8 cellular contexts compared by ENCODE assay signal in the genomic region with DNA sequence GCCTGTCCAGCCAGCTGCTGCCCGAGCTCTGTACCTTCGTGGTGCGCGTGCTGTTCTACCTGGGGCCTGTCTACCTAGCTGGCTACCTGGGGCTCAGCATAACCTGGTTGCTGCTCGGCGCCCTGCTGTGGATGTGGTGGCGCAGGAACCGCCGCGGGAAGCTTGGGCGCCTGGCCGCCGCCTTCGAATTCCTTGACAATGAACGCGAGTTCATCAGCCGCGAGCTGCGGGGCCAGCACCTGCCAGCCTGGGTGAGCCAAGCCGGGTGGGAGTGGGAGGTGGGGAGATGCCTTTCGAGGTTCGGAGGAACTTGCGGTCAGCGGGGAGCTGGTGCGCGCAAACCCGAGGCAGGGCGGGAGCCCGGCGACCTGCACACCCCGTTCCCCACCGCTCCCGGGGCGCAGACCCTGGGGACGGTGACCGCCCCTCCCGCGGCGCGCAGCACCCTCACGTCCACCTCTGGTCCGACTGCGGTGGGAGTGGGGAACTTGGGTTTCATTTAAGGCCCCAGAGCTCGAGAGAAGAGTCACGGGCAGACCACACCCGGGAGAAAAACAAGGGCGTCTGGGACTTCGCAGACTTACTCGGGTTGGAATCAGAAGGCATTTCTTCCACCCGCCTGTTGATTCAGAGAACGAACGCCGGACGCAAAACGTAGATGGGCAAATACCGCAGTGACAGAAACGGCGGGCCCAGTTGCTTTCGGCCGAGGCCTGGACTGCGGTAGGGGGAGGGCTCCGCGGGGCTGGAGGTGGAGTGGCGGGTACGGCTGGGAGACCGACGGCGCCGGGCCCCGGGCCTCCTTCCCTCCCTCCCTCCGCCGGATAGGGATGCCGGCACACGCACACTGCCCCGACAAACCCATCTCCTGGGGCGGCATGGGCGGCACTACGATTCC. TPM values are rescaled to one million over a fixed set of nuclear protein-coding genes. Genes with fewer than 3 reads are reported as not detected.
DNase-seq lines count a peak whose midpoint lies in the region; ATAC-seq and TF ChIP-seq lines count a peak whose summit lies in the region.

No MANE protein-coding gene starts in this region.

- H3K27me3 Mint-ChIP-seq in stimulated activated naive CD8-positive, alpha-beta T cell treated with anti-CD3 and anti-CD28 coated beads, Interleukin-15, Interleukin-2, amounts not matched to agents 100 ng/mL and 50 ng/mL, for 24 hours: peaks cover 59% of the 10 kb centered on the region

- H3K27me3 ChIP-seq in kidney epithelial cell (ENCODE audit: control insufficient read depth, insufficient read depth, low read length): peaks cover 33% of the 10 kb centered on the region

- TF ChIP-seq CTCF in kidney epithelial cell (IDR thresholded peaks at IDR 0.05; ENCODE audit: insufficient read depth, low read length, poor library complexity, severe bottlenecking): no peak

- ATAC-seq in GM19035 (IDR thresholded peaks at IDR 0.05; ENCODE audit: unreplicated experiment): no peak

- H3K36me3 Mint-ChIP-seq in stimulated activated naive CD8-positive, alpha-beta T cell treated with anti-CD3 and anti-CD28 coated beads, Interleukin-15, Interleukin-2, amounts not matched to agents 100 ng/mL and 50 ng/mL, for 24 hours (ENCODE audit: low read depth): no peaks in the 10 kb centered on the region

- no peak overlapping the region for H3K27ac Mint-ChIP-seq in stimulated activated naive CD8-positive, alpha-beta T cell treated with anti-CD3 and anti-CD28 coated beads, Interleukin-15, Interleukin-2, amounts not matched to agents 100 ng/mL and 50 ng/mL, for 24 hours

- peaks cover 9% of the 10 kb centered on the region for H3K4me1 Mint-ChIP-seq in stimulated activated naive CD8-positive, alpha-beta T cell treated with anti-CD3 and anti-CD28 coated beads, Interleukin-15, Interleukin-2, amounts not matched to agents 100 ng/mL and 50 ng/mL, for 24 hours (ENCODE audit: low read depth)

- no peaks in the 10 kb centered on the region for H3K9me3 Mint-ChIP-seq in stimulated activated naive CD8-positive, alpha-beta T cell treated with anti-CD3 and anti-CD28 coated beads, Interleukin-15, Interleukin-2, amounts not matched to agents 100 ng/mL and 50 ng/mL, for 24 hours

- peak; percentile 47 for DNase-seq in stimulated activated CD4-positive, alpha-beta T cell treated with anti-CD3 and anti-CD28 coated beads, Interleukin-15, amount 100 ng/mL, for 24 hours
- DNase-seq in stimulated activated CD4-positive, alpha-beta T cell treated with anti-CD3 and anti-CD28 coated beads, Interleukin-1b, Interleukin-23, amount 100 ng/mL, for 48 hours: no peak
- peak; percentile 60 for DNase-seq in astrocyte of the hippocampus (ENCODE audit: low read depth, low spot score)
- no peak for DNase-seq in kidney epithelial cell (ENCODE audit: low read depth)
- DNase-seq in pons (ENCODE audit: low spot score): no peak
- DNase-seq in stimulated activated CD4-positive, alpha-beta T cell treated with anti-CD3 and anti-CD28 coated beads, Interleukin-4, amount 100 ng/mL, for 4 hours: no peak

- H3K4me3 Mint-ChIP-seq in stimulated activated naive CD8-positive, alpha-beta T cell treated with anti-CD3 and anti-CD28 coated beads, Interleukin-15, Interleukin-2, amounts not matched to agents 100 ng/mL and 50 ng/mL, for 24 hours: peak overlapping the region; percentile 43

- H3K4me3 ChIP-seq in kidney epithelial cell (ENCODE audit: low read depth, low read length): peak overlapping the region; percentile 27

- no peaks in the 10 kb centered on the region for H3K36me3 ChIP-seq in kidney epithelial cell (ENCODE audit: control insufficient read depth, insufficient read depth, low read length)

RNA-seq across cellular contexts. Expression of a gene that starts 0.7 kb away (rescaled TPM):
- total RNA-seq in kidney epithelial cell: 1.9 and 3.5 TPM in 2 replicates

Comparison
In these comparisons a context has a peak if more than half of its experiments do, and no peak if none do; other contexts are left out.
1. DNase-seq: peak in stimulated activated CD4-positive, alpha-beta T cell treated with anti-CD3 and anti-CD28 coated beads, Interleukin-15, amount 100 ng/mL, for 24 hours (single experiment) and astrocyte of the hippocampus (single experiment); none in stimulated activated CD4-positive, alpha-beta T cell treated with anti-CD3 and anti-CD28 coated beads, Interleukin-1b, Interleukin-23, amount 100 ng/mL, for 48 hours (single experiment), kidney epithelial cell (single experiment), pons (single experiment) and stimulated activated CD4-positive, alpha-beta T cell treated with anti-CD3 and anti-CD28 coated beads, Interleukin-4, amount 100 ng/mL, for 4 hours (0 of 2).